8 cellular contexts compared by ENCODE assay signal in genomic region chr1:21149862-21150432, GRCh38. TPM values are rescaled to one million over a fixed set of nuclear protein-coding genes. Genes with fewer than 3 reads are reported as not detected.
DNase-seq lines count a peak whose midpoint lies in the region; ATAC-seq and FAIRE-seq lines count a peak whose summit lies in the region.

No MANE protein-coding gene starts in this region.

- CTCF ChIA-PET in activated naive CD4-positive, alpha-beta T cell treated with anti-CD3 and anti-CD28 coated beads, Interleukin-2, amount 10 ng/mL, durations not matched to agents 7 days and 5 days (lab: Charles Lee), result no interaction called here

- no peaks in the 10 kb centered on the region for H3K9me3 ChIP-seq in ectodermal cell (ENCODE audit: control insufficient read depth, low read length)

- no peaks in the 10 kb centered on the region for H3K27me3 Mint-ChIP-seq in activated naive CD4-positive, alpha-beta T cell treated with anti-CD3 and anti-CD28 coated beads, Interleukin-2, amount 10 ng/mL, durations not matched to agents 7 days and 5 days

- no peaks in the 10 kb centered on the region for H3K4me1 Mint-ChIP-seq in activated naive CD4-positive, alpha-beta T cell treated with anti-CD3 and anti-CD28 coated beads, Interleukin-2, amount 10 ng/mL, durations not matched to agents 7 days and 5 days

- H3K27ac ChIP-seq in ectodermal cell (ENCODE audit: insufficient read depth, low read depth, low read length, poor library complexity, severe bottlenecking), result peak overlapping the region; percentile 63

- no peak overlapping the region for H3K27ac Mint-ChIP-seq in activated naive CD4-positive, alpha-beta T cell treated with anti-CD3 and anti-CD28 coated beads, Interleukin-2, amount 10 ng/mL, durations not matched to agents 7 days and 5 days

- 85 to 98% methylated on average over 3 of the region's 3 CpGs for WGBS in ectodermal cell, 2 experiments

- no peaks in the 10 kb centered on the region for H3K9me3 Mint-ChIP-seq in activated naive CD4-positive, alpha-beta T cell treated with anti-CD3 and anti-CD28 coated beads, Interleukin-2, amount 10 ng/mL, durations not matched to agents 7 days and 5 days

- no peaks in the 10 kb centered on the region for H3K27me3 ChIP-seq in ectodermal cell (ENCODE audit: control insufficient read depth, insufficient read depth, low read length, poor library complexity, severe bottlenecking)

- H3K4me1 ChIP-seq in ectodermal cell (ENCODE audit: control insufficient read depth, insufficient read depth, low read length), result peaks cover 8% of the 10 kb centered on the region

- no peak for ATAC-seq in GM18520 (IDR thresholded peaks at IDR 0.05; ENCODE audit: unreplicated experiment)

- H3K36me3 ChIP-seq in ectodermal cell (ENCODE audit: control insufficient read depth, insufficient read depth, low read length), result peaks cover 6% of the 10 kb centered on the region

- H3K4me3 Mint-ChIP-seq in activated naive CD4-positive, alpha-beta T cell treated with anti-CD3 and anti-CD28 coated beads, Interleukin-2, amount 10 ng/mL, durations not matched to agents 7 days and 5 days, result no peak overlapping the region

- peaks cover 5% of the 10 kb centered on the region for H3K36me3 Mint-ChIP-seq in activated naive CD4-positive, alpha-beta T cell treated with anti-CD3 and anti-CD28 coated beads, Interleukin-2, amount 10 ng/mL, durations not matched to agents 7 days and 5 days

- DNase-seq in LHCN-M2 (ENCODE audit: low read depth) (peak; percentile 92), midbrain (lab: John Stamatoyannopoulos, UW) (peak; percentile 46), NCI-H526 treated with DMSO at 0.1 percent for 48 hours (lab: John Stamatoyannopoulos, UW) (no peak)
- DNase-seq in stimulated activated CD4-positive, alpha-beta T cell treated with anti-CD3 and anti-CD28 coated beads, Interleukin-15, amount 100 ng/mL, for 24 hours, result no peak
- DNase-seq in activated naive CD4-positive, alpha-beta T cell treated with anti-CD3 and anti-CD28 coated beads, Interleukin-2, amount 10 ng/mL, durations not matched to agents 7 days and 5 days, result no peak

- H3K4me3 ChIP-seq in ectodermal cell (ENCODE audit: insufficient read depth, low read depth, low read length), result no peak overlapping the region

- FAIRE-seq in A204.1 (lab: Jason Lieb, UNC), result peak; percentile 9

RNA-seq across cellular contexts. Expression of gene EIF4G3, which starts 26.8 kb away (rescaled TPM):
- total RNA-seq in LHCN-M2 (2014; rRNA removed), result 41.6 and 45.8 TPM in 2 replicates
- 21.6 TPM for polyA plus RNA-seq in LHCN-M2 (2012)
- 86.5 TPM for polyA plus RNA-seq in ectodermal cell (2013, experiment 1 of 4)
- polyA plus RNA-seq in ectodermal cell (2013, experiment 2 of 4), result 84.6 TPM
- 66.9 TPM for polyA plus RNA-seq in ectodermal cell (2013, experiment 3 of 4)
- 77.6 TPM for polyA plus RNA-seq in ectodermal cell (2013, experiment 4 of 4)

Comparison
In these comparisons a context has a peak if more than half of its experiments do, and no peak if none do; other contexts are left out.
1. DNase-seq: peak in LHCN-M2 (single experiment) and midbrain (single experiment); none in stimulated activated CD4-positive, alpha-beta T cell treated with anti-CD3 and anti-CD28 coated beads, Interleukin-15, amount 100 ng/mL, for 24 hours (single experiment), NCI-H526 treated with DMSO at 0.1 percent for 48 hours (single experiment) and activated naive CD4-positive, alpha-beta T cell treated with anti-CD3 and anti-CD28 coated beads, Interleukin-2, amount 10 ng/mL, durations not matched to agents 7 days and 5 days (single experiment).